Comparison of ENCODE assay signal across 37 cellular contexts in genomic region chr12:47975816-47976215, GRCh38. TPM values are rescaled to one million over a fixed set of nuclear protein-coding genes. Genes with fewer than 3 reads are reported as not detected.
"Had no signal": no experiment of that assay in that cellular context is flagged by ENCODE, and none has a peak within 500 bp of the region (broad histone marks: within the 10 kb centered on the region; RNA-seq: fewer than 3 reads in every experiment).

No MANE protein-coding gene starts in this region.

- H3K27ac ChIP-seq: ascending aorta, cardiac muscle cell, VCaP had no signal

- ATAC-seq: activated CD8-positive, alpha-beta memory T cell treated with anti-CD3 and anti-CD28 coated beads, Interleukin-2, amount 10 ng/mL, durations not matched to agents 7 days and 5 days; activated CD8-positive, alpha-beta T cell treated with anti-CD3 and anti-CD28 coated beads, Interleukin-2, amount 10 ng/mL, durations not matched to agents 7 days and 5 days; activated naive CD8-positive, alpha-beta T cell treated with anti-CD3 and anti-CD28 coated beads, Interleukin-2, amount 50 U/mL, for 24 hours had no signal

- H3K4me3 ChIP-seq: ascending aorta, cardiac muscle cell had no signal

- H3K27me3 Mint-ChIP-seq: activated B cell treated with CpG ODN at 0.5 μM for 24 hours; activated CD4-positive, alpha-beta T cell treated with anti-CD3 and anti-CD28 coated beads, Interleukin-2, amount 10 ng/mL, durations not matched to agents 7 days and 5 days; activated naive CD4-positive, alpha-beta T cell treated with anti-CD3 and anti-CD28 coated beads, Interleukin-2, amount 50 U/mL, for 24 hours; activated naive CD8-positive, alpha-beta T cell; activated naive CD8-positive, alpha-beta T cell treated with anti-CD3 and anti-CD28 coated beads, Interleukin-2, amount 50 U/mL, for 24 hours; activated T-cell treated with anti-CD3 and anti-CD28 coated beads, Interleukin-2, amount 50 U/mL, for 24 hours had no signal

- DNase-seq: activated B cell treated with CpG ODN at 0.5 μM for 24 hours; activated CD4-positive, alpha-beta memory T cell treated with anti-CD3 and anti-CD28 coated beads, Interleukin-2, amount 10 ng/mL, durations not matched to agents 7 days and 5 days; activated CD4-positive, alpha-beta T cell treated with anti-CD3 and anti-CD28 coated beads for 48 hours; activated CD4-positive, alpha-beta T cell treated with anti-CD3 and anti-CD28 coated beads, Interleukin-2, amount 10 ng/mL, durations not matched to agents 7 days and 5 days; activated CD4-positive, alpha-beta T cell treated with anti-CD3 and anti-CD28 coated beads, Interleukin-2, amount 50 U/mL, for 48 hours; activated CD4-positive, CD25-positive, alpha-beta regulatory T cell treated with anti-CD3 and anti-CD28 coated beads, Interleukin-2, amount 50 U/mL, for 72 hours; activated CD8-positive, alpha-beta memory T cell treated with anti-CD3 and anti-CD28 coated beads for 24 hours; activated CD8-positive, alpha-beta memory T cell treated with anti-CD3 and anti-CD28 coated beads, Interleukin-2, amount 10 ng/mL, durations not matched to agents 7 days and 5 days; activated CD8-positive, alpha-beta memory T cell treated with anti-CD3 and anti-CD28 coated beads, Interleukin-2, amount 50 U/mL, for 48 hours; activated CD8-positive, alpha-beta T cell treated with anti-CD3 and anti-CD28 coated beads, Interleukin-2, amount 10 ng/mL, durations not matched to agents 7 days and 5 days; activated effector memory CD4-positive, alpha-beta T cell treated with Interleukin-2 at 50 U/mL for 16 hours; activated gamma-delta T cell; activated naive CD4-positive, alpha-beta T cell treated with anti-CD3 and anti-CD28 coated beads, Interleukin-2, amount 10 ng/mL, durations not matched to agents 7 days and 5 days; activated naive CD4-positive, alpha-beta T cell treated with Interleukin-2 at 50 U/mL for 16 hours; activated naive CD8-positive, alpha-beta T cell treated with anti-CD3 and anti-CD28 coated beads, Interleukin-2, amount 50 U/mL, for 24 hours; activated T-cell treated with anti-CD3 and anti-CD28 coated beads, Interleukin-2, amount 50 U/mL, for 24 hours; activated T-cell treated with anti-CD3 and anti-CD28 coated beads, Interleukin-2, amount 50 U/mL, for 48 hours; amygdala; anterior cingulate cortex; caudate nucleus; cerebellar nuclear complex; SW 1271; T-helper 1 cell; T-helper 2 cell; T-helper 9 cell had no signal

- H3K36me3 ChIP-seq: ascending aorta had no signal

- H3K4me1 Mint-ChIP-seq: activated B cell treated with CpG ODN at 0.5 μM for 24 hours; activated CD4-positive, alpha-beta memory T cell treated with anti-CD3 and anti-CD28 coated beads, Interleukin-2, amount 10 ng/mL, durations not matched to agents 7 days and 5 days; activated CD4-positive, alpha-beta T cell treated with anti-CD3 and anti-CD28 coated beads, Interleukin-2, amount 10 ng/mL, durations not matched to agents 7 days and 5 days; activated CD8-positive, alpha-beta memory T cell treated with anti-CD3 and anti-CD28 coated beads, Interleukin-2, amount 10 ng/mL, durations not matched to agents 7 days and 5 days; activated naive CD4-positive, alpha-beta T cell treated with anti-CD3 and anti-CD28 coated beads, Interleukin-2, amount 10 ng/mL, durations not matched to agents 7 days and 5 days; activated naive CD4-positive, alpha-beta T cell treated with anti-CD3 and anti-CD28 coated beads, Interleukin-2, amount 50 U/mL, for 24 hours; activated naive CD8-positive, alpha-beta T cell treated with anti-CD3 and anti-CD28 coated beads, Interleukin-2, amount 50 U/mL, for 24 hours; brain; central memory CD8-positive, alpha-beta T cell had no signal

- H3K27me3 ChIP-seq: ascending aorta, cardiac muscle cell had no signal

- H3K27ac Mint-ChIP-seq: activated B cell treated with CpG ODN at 0.5 μM for 24 hours; activated CD4-positive, alpha-beta memory T cell treated with anti-CD3 and anti-CD28 coated beads, Interleukin-2, amount 10 ng/mL, durations not matched to agents 7 days and 5 days; activated CD4-positive, alpha-beta T cell treated with anti-CD3 and anti-CD28 coated beads, Interleukin-2, amount 10 ng/mL, durations not matched to agents 7 days and 5 days; activated CD8-positive, alpha-beta memory T cell treated with anti-CD3 and anti-CD28 coated beads, Interleukin-2, amount 10 ng/mL, durations not matched to agents 7 days and 5 days; activated CD8-positive, alpha-beta T cell treated with anti-CD3 and anti-CD28 coated beads, Interleukin-2, amount 10 ng/mL, durations not matched to agents 7 days and 5 days; activated naive CD4-positive, alpha-beta T cell treated with anti-CD3 and anti-CD28 coated beads, Interleukin-2, amount 10 ng/mL, durations not matched to agents 7 days and 5 days; activated naive CD4-positive, alpha-beta T cell treated with anti-CD3 and anti-CD28 coated beads, Interleukin-2, amount 50 U/mL, for 24 hours; activated naive CD8-positive, alpha-beta T cell; activated naive CD8-positive, alpha-beta T cell treated with anti-CD3 and anti-CD28 coated beads, Interleukin-2, amount 50 U/mL, for 24 hours; activated T-cell treated with anti-CD3 and anti-CD28 coated beads, Interleukin-2, amount 50 U/mL, for 24 hours; activated T-helper 2 cell treated with anti-CD3 and anti-CD28 coated beads, Interferon-gamma antibody, Interleukin-2, Interleukin-4, amounts not matched to agents 10 μg/mL and 5 μg/mL and 100 μg/mL, durations not matched to agents 14 hours and 24 hours and 36 hours; brain; T-helper 1 cell treated with Interleukin-12 subunit alpha and Interleukin-12 subunit beta and Interleukin-4 antibody, amounts not matched to agents 30 μg/mL and 1 μg/mL, for 36 hours; T-helper 2 cell treated with Interferon-gamma antibody and Interleukin-4, amounts not matched to agents 5 μg/mL and 100 μg/mL, for 36 hours had no signal

- H3K9me3 ChIP-seq: ascending aorta had no signal

- H3K9me3 Mint-ChIP-seq: activated B cell treated with CpG ODN at 0.5 μM for 24 hours; activated CD4-positive, alpha-beta memory T cell treated with anti-CD3 and anti-CD28 coated beads, Interleukin-2, amount 10 ng/mL, durations not matched to agents 7 days and 5 days; activated CD4-positive, alpha-beta T cell treated with anti-CD3 and anti-CD28 coated beads, Interleukin-2, amount 10 ng/mL, durations not matched to agents 7 days and 5 days; activated naive CD4-positive, alpha-beta T cell treated with anti-CD3 and anti-CD28 coated beads, Interleukin-2, amount 10 ng/mL, durations not matched to agents 7 days and 5 days; activated naive CD4-positive, alpha-beta T cell treated with anti-CD3 and anti-CD28 coated beads, Interleukin-2, amount 50 U/mL, for 24 hours; activated naive CD8-positive, alpha-beta T cell treated with anti-CD3 and anti-CD28 coated beads, Interleukin-2, amount 50 U/mL, for 24 hours; activated T-cell treated with anti-CD3 and anti-CD28 coated beads, Interleukin-2, amount 50 U/mL, for 24 hours; activated T-helper 2 cell treated with anti-CD3 and anti-CD28 coated beads, Interferon-gamma antibody, Interleukin-2, Interleukin-4, amounts not matched to agents 10 μg/mL and 5 μg/mL and 100 μg/mL, durations not matched to agents 14 hours and 24 hours and 36 hours; brain; central memory CD8-positive, alpha-beta T cell; T-helper 1 cell treated with Interleukin-12 subunit alpha and Interleukin-12 subunit beta and Interleukin-4 antibody, amounts not matched to agents 30 μg/mL and 1 μg/mL, for 36 hours; T-helper 2 cell treated with Interferon-gamma antibody and Interleukin-4, amounts not matched to agents 5 μg/mL and 100 μg/mL, for 36 hours had no signal

- FAIRE-seq: bronchial epithelial cell, TTC549 had no signal

- H3K36me3 Mint-ChIP-seq: activated CD8-positive, alpha-beta memory T cell treated with anti-CD3 and anti-CD28 coated beads, Interleukin-2, amount 10 ng/mL, durations not matched to agents 7 days and 5 days; activated naive CD4-positive, alpha-beta T cell treated with anti-CD3 and anti-CD28 coated beads, Interleukin-2, amount 10 ng/mL, durations not matched to agents 7 days and 5 days; activated naive CD4-positive, alpha-beta T cell treated with anti-CD3 and anti-CD28 coated beads, Interleukin-2, amount 50 U/mL, for 24 hours; activated naive CD8-positive, alpha-beta T cell; brain had no signal

- H3K4me3 Mint-ChIP-seq: activated B cell treated with CpG ODN at 0.5 μM for 24 hours; activated CD4-positive, alpha-beta memory T cell treated with anti-CD3 and anti-CD28 coated beads, Interleukin-2, amount 10 ng/mL, durations not matched to agents 7 days and 5 days; activated CD4-positive, alpha-beta T cell treated with anti-CD3 and anti-CD28 coated beads, Interleukin-2, amount 10 ng/mL, durations not matched to agents 7 days and 5 days; activated CD8-positive, alpha-beta memory T cell treated with anti-CD3 and anti-CD28 coated beads, Interleukin-2, amount 10 ng/mL, durations not matched to agents 7 days and 5 days; activated CD8-positive, alpha-beta T cell treated with anti-CD3 and anti-CD28 coated beads, Interleukin-2, amount 10 ng/mL, durations not matched to agents 7 days and 5 days; activated naive CD4-positive, alpha-beta T cell treated with anti-CD3 and anti-CD28 coated beads, Interleukin-2, amount 10 ng/mL, durations not matched to agents 7 days and 5 days; activated naive CD4-positive, alpha-beta T cell treated with anti-CD3 and anti-CD28 coated beads, Interleukin-2, amount 50 U/mL, for 24 hours; activated naive CD8-positive, alpha-beta T cell; activated naive CD8-positive, alpha-beta T cell treated with anti-CD3 and anti-CD28 coated beads, Interleukin-2, amount 50 U/mL, for 24 hours; activated T-cell treated with anti-CD3 and anti-CD28 coated beads, Interleukin-2, amount 50 U/mL, for 24 hours; brain; central memory CD8-positive, alpha-beta T cell; T-helper 1 cell treated with Interleukin-12 subunit alpha and Interleukin-12 subunit beta and Interleukin-4 antibody, amounts not matched to agents 30 μg/mL and 1 μg/mL, for 36 hours; T-helper 2 cell treated with Interferon-gamma antibody and Interleukin-4, amounts not matched to agents 5 μg/mL and 100 μg/mL, for 36 hours had no signal

- H3K4me1 ChIP-seq: ascending aorta had no signal

RNA-seq across cellular contexts. Expression of gene COL2A1, which starts 28.5 kb away (rescaled TPM):
- total RNA-seq: activated B cell treated with CpG ODN at 0.5 μM for 24 hours; activated CD4-positive, alpha-beta memory T cell treated with anti-CD3 and anti-CD28 coated beads, Interleukin-2, amount 10 ng/mL, durations not matched to agents 7 days and 5 days; activated CD4-positive, alpha-beta T cell treated with anti-CD3 and anti-CD28 coated beads, Interleukin-2, amount 10 ng/mL, durations not matched to agents 7 days and 5 days; activated CD8-positive, alpha-beta T cell treated with anti-CD3 and anti-CD28 coated beads, Interleukin-2, amount 10 ng/mL, durations not matched to agents 7 days and 5 days; ascending aorta had no signal
